Comparison of ENCODE assay signal across 14 cellular contexts in the genomic region with DNA sequence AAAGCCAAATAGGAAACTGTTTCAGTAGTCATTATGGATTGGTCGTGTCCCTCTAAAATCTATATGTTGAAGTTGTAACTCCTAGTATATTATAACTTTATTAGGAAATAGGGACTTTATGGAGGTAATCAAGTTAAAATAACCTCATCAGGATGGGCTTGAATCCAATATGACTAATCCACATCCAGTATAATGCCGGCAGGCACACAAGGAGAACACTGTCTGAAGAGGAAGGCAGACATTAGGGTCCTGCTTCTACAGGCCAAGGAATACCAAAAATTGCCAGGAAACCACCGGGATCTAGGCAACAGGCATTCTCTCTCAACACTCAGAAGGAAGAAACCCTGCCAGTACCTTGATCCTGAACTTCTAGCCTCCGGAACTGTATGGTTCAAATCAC.
"Had no signal": no experiment of that assay in that cellular context is flagged by ENCODE, and none has a peak within 500 bp of the region (broad histone marks: within the 10 kb centered on the region; RNA-seq: fewer than 3 reads in every experiment).

No MANE protein-coding gene starts in this region.

- DNase-seq: activated CD4-positive, alpha-beta memory T cell treated with anti-CD3 and anti-CD28 coated beads for 36 hours; activated CD4-positive, alpha-beta T cell treated with anti-CD3 and anti-CD28 coated beads for 1 hour; activated CD8-positive, alpha-beta memory T cell treated with anti-CD3 and anti-CD28 coated beads, Interleukin-2, amount 50 U/mL, for 4 hours; activated gamma-delta T cell treated with Interleukin-2 at 50 U/mL for 16 hours; activated naive CD8-positive, alpha-beta T cell treated with anti-CD3 and anti-CD28 coated beads for 36 hours; activated T-cell treated with anti-CD3 and anti-CD28 coated beads, Interleukin-2, amount 50 U/mL, for 72 hours; dermis blood vessel endothelial cell; endodermal cell; kidney glomerular epithelial cell; sigmoid colon; stimulated activated CD4-positive, alpha-beta T cell treated with anti-CD3 and anti-CD28 coated beads, Interleukin-4, amount 100 ng/mL, for 1 hour; stimulated activated CD8-positive, alpha-beta memory T cell treated with anti-CD3 and anti-CD28 coated beads, Interleukin-4, amount 100 ng/mL, for 48 hours; stimulated activated naive CD8-positive, alpha-beta T cell treated with anti-CD3 and anti-CD28 coated beads, Interleukin-15, Interleukin-2, amounts not matched to agents 100 U/mL and 50 U/mL, for 24 hours had no signal

- H3K27me3 ChIP-seq: gastroesophageal sphincter, sigmoid colon had no signal

- ATAC-seq: activated T-cell treated with anti-CD3 and anti-CD28 coated beads, Interleukin-2, amount 50 U/mL, for 72 hours; gastroesophageal sphincter; stimulated activated naive CD8-positive, alpha-beta T cell treated with anti-CD3 and anti-CD28 coated beads, Interleukin-15, Interleukin-2, amounts not matched to agents 100 U/mL and 50 U/mL, for 24 hours had no signal

- H3K4me3 ChIP-seq: gastroesophageal sphincter, sigmoid colon had no signal

- H3K36me3 ChIP-seq: gastroesophageal sphincter, sigmoid colon had no signal
